1 cellular context compared by ENCODE assay signal in genomic region chr2:1591978-1592907, GRCh38.
A peak's percentile ranks its signal among the peaks of the same experiment; 100 is the strongest.
TF ChIP-seq lines count a peak whose summit lies in the region.

No MANE protein-coding gene starts in this region.

TF ChIP-seq in H1, 55 proteins besides CTCF, POLR2A, EP300 and RAD21 (continued from another document):
- TF ChIP-seq SP1 (IDR thresholded peaks at IDR 0.05; ENCODE audit: low read depth, low read length) (no peak), HDAC2 (IDR thresholded peaks at IDR 0.05; ENCODE audit: borderline replicate concordance in 1 of 2, low read depth in 2 of 2, low read length in 2 of 2) (peak in 1 of 2 experiments; percentile 63; a peak in 1 of 4 replicates), TCF12 (IDR thresholded peaks at IDR 0.05; ENCODE audit: low read depth, low read length) (0 out of 2 replicates have a peak, but pooled peaks have one; percentile 14), POU5F1 (IDR thresholded peaks at IDR 0.05; ENCODE audit: low read depth, low read length) (no peak), NANOG (IDR thresholded peaks at IDR 0.05; ENCODE audit: insufficient read depth, low read depth, low read length, poor library complexity, severe bottlenecking) (no peak), TAF1 (IDR thresholded peaks at IDR 0.05; ENCODE audit: low read depth, low read length) (no peak), JUN (IDR thresholded peaks at IDR 0.05; ENCODE audit: low read depth, low read length) (no peak), PHF8 (conservative IDR thresholded peaks at IDR 0.05; ENCODE audit: low read depth, low read length) (no peak), ZNF274 (IDR thresholded peaks at IDR 0.05; ENCODE audit: borderline replicate concordance, extremely low read depth, low read length) (no peak), KDM5A (IDR thresholded peaks at IDR 0.05; ENCODE audit: low read length) (no peak), BCL11A (IDR thresholded peaks at IDR 0.05; ENCODE audit: low read depth in 2 of 2, low read length in 2 of 2) (no peak), CBX8 (IDR thresholded peaks at IDR 0.05; ENCODE audit: borderline replicate concordance, low read depth, low read length) (no peak), RNF2 (IDR thresholded peaks at IDR 0.05; ENCODE audit: borderline replicate concordance, low read depth, low read length, missing control alignments, poor library complexity, severe bottlenecking) (no peak), E2F6 (IDR thresholded peaks at IDR 0.05) (no peak), SIX5 (IDR thresholded peaks at IDR 0.05; ENCODE audit: low read depth, low read length) (no peak), SIRT6 (IDR thresholded peaks at IDR 0.05; ENCODE audit: low read length) (no peak), FOSL1 (IDR thresholded peaks at IDR 0.05; ENCODE audit: insufficient read depth, low read depth, low read length) (no peak), MAX (IDR thresholded peaks at IDR 0.05) (peak; percentile 81), TAF7 (optimal IDR thresholded peaks at IDR 0.05; ENCODE audit: borderline replicate concordance, low read depth, low read length) (no peak), CBX5 (IDR thresholded peaks at IDR 0.05; ENCODE audit: low read depth, low read length) (no peak), RBBP5 (IDR thresholded peaks at IDR 0.05; ENCODE audit: borderline replicate concordance, low read depth, low read length) (0 out of 2 replicates have a peak, but pooled peaks have one; percentile 78), ASH2L (IDR thresholded peaks at IDR 0.05; ENCODE audit: low read length) (no peak), SP4 (IDR thresholded peaks at IDR 0.05; ENCODE audit: low read length) (no peak), MAFK (IDR thresholded peaks at IDR 0.05; ENCODE audit: low read depth, low read length) (no peak), SUZ12 (IDR thresholded peaks at IDR 0.05; ENCODE audit: low read length) (no peak), EZH2 (IDR thresholded peaks at IDR 0.05; ENCODE audit: low read depth, low read length, severe bottlenecking) (no peak), JUND (IDR thresholded peaks at IDR 0.05; ENCODE audit: low read length) (no peak), ATF3 (IDR thresholded peaks at IDR 0.05; ENCODE audit: insufficient read depth, low read depth, low read length) (no peak), KDM4A (IDR thresholded peaks at IDR 0.05; ENCODE audit: low read depth, low read length, severe bottlenecking) (no peak), TBP (IDR thresholded peaks at IDR 0.05; ENCODE audit: low read depth, low read length) (0 out of 2 replicates have a peak, but pooled peaks have one; percentile 12), CREB1 (IDR thresholded peaks at IDR 0.05) (peak; percentile 60), NRF1 (IDR thresholded peaks at IDR 0.05; ENCODE audit: low read depth, low read length) (no peak), CHD2 (IDR thresholded peaks at IDR 0.05; ENCODE audit: low read length) (no peak), KDM1A (IDR thresholded peaks at IDR 0.05; ENCODE audit: borderline replicate concordance, low read length) (0 out of 2 replicates have a peak, but pooled peaks have one; percentile 8), GTF2F1 (IDR thresholded peaks at IDR 0.05; ENCODE audit: borderline replicate concordance, low read depth, low read length) (no peak), GABPA (IDR thresholded peaks at IDR 0.05; ENCODE audit: borderline replicate concordance, insufficient read depth, low read length) (peak; percentile 75; the same call in 1 of the 2 replicates), CHD1 (IDR thresholded peaks at IDR 0.05; ENCODE audit: low read depth, low read length) (no peak), TEAD4 (IDR thresholded peaks at IDR 0.05; ENCODE audit: low read depth, low read length) (no peak), CHD7 (IDR thresholded peaks at IDR 0.05; ENCODE audit: insufficient replicate concordance, low read length) (no peak)
TF ChIP-seq in H1: peak in this region for 10.
